ENCODE assay signal across 11 cellular contexts in the genomic region with DNA sequence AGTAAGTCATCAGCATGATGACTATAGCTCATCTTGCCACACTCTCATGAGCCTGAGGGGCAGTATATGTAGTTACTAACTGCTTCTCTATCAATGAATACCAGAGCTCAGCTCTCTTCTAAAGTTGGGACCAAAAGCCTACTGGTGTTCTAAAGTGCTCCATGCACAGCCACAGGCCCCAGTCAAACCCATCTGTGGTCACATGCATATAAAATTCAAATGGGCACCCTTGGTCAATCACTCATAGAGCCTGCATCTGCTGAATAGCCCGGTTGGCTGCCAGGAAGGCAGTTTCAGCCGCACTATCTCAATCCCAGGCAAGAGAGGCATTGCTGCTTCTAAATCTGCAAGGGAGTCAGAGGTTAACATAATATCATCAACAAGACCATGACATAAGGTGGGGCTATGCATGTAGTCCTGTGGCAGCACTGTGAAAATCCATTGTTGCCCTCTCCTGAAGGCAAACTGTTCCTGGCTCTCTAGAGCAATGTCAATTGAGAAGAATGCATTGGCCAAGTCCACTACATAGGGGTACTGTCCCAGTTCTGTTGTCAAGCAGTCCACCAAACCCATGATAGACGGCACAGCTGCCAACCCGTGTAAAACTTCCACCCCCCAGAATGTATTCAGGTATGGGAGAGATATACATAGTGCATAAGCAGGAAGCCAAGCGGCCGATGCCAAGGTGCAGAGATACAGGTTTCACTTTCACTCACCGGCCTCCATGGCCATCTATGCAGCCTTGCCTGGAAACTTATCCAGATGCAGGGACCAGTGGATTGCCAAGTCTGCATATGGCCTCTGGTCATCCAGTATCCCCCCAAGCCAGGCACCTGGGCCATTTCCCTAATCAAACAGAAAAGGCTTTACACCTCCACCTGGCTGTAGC.
DNase-seq lines count a peak whose midpoint lies in the region; ATAC-seq, FAIRE-seq and TF ChIP-seq lines count a peak whose summit lies in the region.
"Had no signal": no experiment of that assay in that cellular context is flagged by ENCODE, and none has a peak within 500 bp of the region (broad histone marks: within the 10 kb centered on the region; RNA-seq: fewer than 3 reads in every experiment).

No MANE protein-coding gene starts in this region.

- no peak overlapping the region for H3K4me2 ChIP-seq in neural progenitor cell

- no peak for TF ChIP-seq EP300 in upper lobe of left lung (IDR thresholded peaks at IDR 0.05)

- no peaks in the 10 kb centered on the region for H4K20me1 ChIP-seq in neural progenitor cell (ENCODE audit: low read depth)

- peaks cover 17% of the 10 kb centered on the region for H3K4me1 Mint-ChIP-seq in activated CD8-positive, alpha-beta T cell treated with anti-CD3 and anti-CD28 coated beads for 36 hours (ENCODE audit: low read depth)
- H3K4me1 Mint-ChIP-seq in neural progenitor cell: no peaks in the 10 kb centered on the region

- 32 to 64% (median 39%) methylated on average over 7 of the region's 7 CpGs for WGBS in small intestine, 3 donors
- WGBS in upper lobe of left lung, 2 donors: 75 to 95% methylated on average over 3 to 7 of the region's 7 CpGs

- no peak overlapping the region for H3K9ac ChIP-seq in neural progenitor cell

- H3K36me3 ChIP-seq in small intestine (ENCODE audit: control insufficient read depth in 2 of 2, insufficient read depth in 2 of 2, low read length in 2 of 2) (no peaks in the 10 kb centered on the region), upper lobe of left lung (no peaks in the 10 kb centered on the region), neural progenitor cell (no peaks in the 10 kb centered on the region)
- H3K36me3 ChIP-seq: left lung, vagina had no signal

- no peaks in the 10 kb centered on the region for H3K27me3 Mint-ChIP-seq in activated CD8-positive, alpha-beta T cell treated with anti-CD3 and anti-CD28 coated beads for 36 hours
- peaks cover 7% of the 10 kb centered on the region for H3K27me3 Mint-ChIP-seq in neural progenitor cell (ENCODE audit: insufficient read depth, low read depth)

- H3K4me3 Mint-ChIP-seq in activated CD8-positive, alpha-beta T cell treated with anti-CD3 and anti-CD28 coated beads for 36 hours: no peak overlapping the region
- no peak overlapping the region for H3K4me3 Mint-ChIP-seq in neural progenitor cell

- H3K27me3 ChIP-seq in small intestine (ENCODE audit: control insufficient read depth in 2 of 2, insufficient read depth in 2 of 2, low read length in 2 of 2) (no peaks in the 10 kb centered on the region), upper lobe of left lung (no peaks in the 10 kb centered on the region), neural progenitor cell (no peaks in the 10 kb centered on the region)
- H3K27me3 ChIP-seq: left lung, vagina had no signal

- POLR2A ChIA-PET in activated CD8-positive, alpha-beta T cell treated with anti-CD3 and anti-CD28 coated beads for 36 hours (lab: Charles Lee): no interaction called here

- H3K27ac Mint-ChIP-seq in activated CD8-positive, alpha-beta T cell treated with anti-CD3 and anti-CD28 coated beads for 36 hours: no peak overlapping the region
- H3K27ac Mint-ChIP-seq in neural progenitor cell: no peak overlapping the region

- TF ChIP-seq POLR2A in upper lobe of left lung (IDR thresholded peaks at IDR 0.05): no peak

- peak; percentile 35 for DNase-seq in activated CD8-positive, alpha-beta T cell treated with anti-CD3 and anti-CD28 coated beads for 36 hours
- DNase-seq in small intestine: peak; percentile 80
- no peak for DNase-seq in upper lobe of left lung
- DNase-seq in ACHN: no peak
- no peak for DNase-seq in neural progenitor cell (ENCODE audit: low spot score)
- DNase-seq: cerebellar nuclear complex, left lung, posterior cingulate gyrus had no signal

- H3K9me3 Mint-ChIP-seq in activated CD8-positive, alpha-beta T cell treated with anti-CD3 and anti-CD28 coated beads for 36 hours: peaks cover 10% of the 10 kb centered on the region
- H3K9me3 Mint-ChIP-seq in neural progenitor cell: peaks cover 24% of the 10 kb centered on the region

- H2AFZ ChIP-seq in neural progenitor cell (replicated peaks): no peak overlapping the region

- no peak for FAIRE-seq in small intestine (lab: Jason Lieb, UNC)

- H3K27ac ChIP-seq in small intestine (ENCODE audit: low read depth in 1 of 2, low read length in 1 of 2) (peak overlapping the region in 1 of 2 donors; percentile 1), upper lobe of left lung (no peak overlapping the region), neural progenitor cell (no peak overlapping the region)
- H3K27ac ChIP-seq: left lung, vagina had no signal

- in situ Hi-C loops in ACHN (cut with HindIII; ENCODE audit: low pct_ligation_motif_present, low pct_unique_long_range_greater_than_20kb, low sequenced_read_pairs): no loop called here

- H3K9me3 ChIP-seq in small intestine (ENCODE audit: control insufficient read depth, low read depth) (no peaks in the 10 kb centered on the region), upper lobe of left lung (no peaks in the 10 kb centered on the region), neural progenitor cell (ENCODE audit: low read depth) (no peaks in the 10 kb centered on the region)
- H3K9me3 ChIP-seq: left lung, vagina had no signal

- no peaks in the 10 kb centered on the region for H3K79me2 ChIP-seq in neural progenitor cell (ENCODE audit: low read depth)

- peak; percentile 49 for ATAC-seq in GM18907 (IDR thresholded peaks at IDR 0.05; ENCODE audit: unreplicated experiment)
- peak; percentile 25 for ATAC-seq in HG02885 (IDR thresholded peaks at IDR 0.05; ENCODE audit: poor library complexity, unreplicated experiment)
- ATAC-seq in activated CD8-positive, alpha-beta T cell treated with anti-CD3 and anti-CD28 coated beads for 36 hours: peak; percentile 47
- no peak for ATAC-seq in upper lobe of left lung (ENCODE audit: low FRiP score in 2 of 2)
- ATAC-seq: left lung had no signal

- H3K4me3 ChIP-seq in small intestine (ENCODE audit: low read depth in 1 of 2, low read length in 2 of 2): no peak overlapping the region
- no peak overlapping the region for H3K4me3 ChIP-seq in upper lobe of left lung
- no peak overlapping the region for H3K4me3 ChIP-seq in neural progenitor cell
- H3K4me3 ChIP-seq: left lung, vagina had no signal

- H3K36me3 Mint-ChIP-seq in activated CD8-positive, alpha-beta T cell treated with anti-CD3 and anti-CD28 coated beads for 36 hours (ENCODE audit: low read depth): no peaks in the 10 kb centered on the region
- H3K36me3 Mint-ChIP-seq in neural progenitor cell: no peaks in the 10 kb centered on the region

- H3K4me1 ChIP-seq in small intestine (ENCODE audit: control insufficient read depth in 2 of 2, insufficient read depth in 1 of 2, low read depth in 1 of 2, low read length in 1 of 2) (no peaks in the 10 kb centered on the region), upper lobe of left lung (no peaks in the 10 kb centered on the region), neural progenitor cell (no peaks in the 10 kb centered on the region)
- H3K4me1 ChIP-seq: left lung, vagina had no signal

- intact Hi-C loops in activated CD8-positive, alpha-beta T cell treated with anti-CD3 and anti-CD28 coated beads for 36 hours (cut with micrococcal nuclease): no loop called here

- CTCF ChIA-PET in activated CD8-positive, alpha-beta T cell treated with anti-CD3 and anti-CD28 coated beads for 36 hours (lab: Charles Lee): interaction anchor here (0.7 to 1.0 kb wide), 2 partner anchors 9 to 447 kb away, joined by 3 read pairs; no protein-coding TSS in a partner anchor

- TF ChIP-seq CTCF in activated CD8-positive, alpha-beta T cell treated with anti-CD3 and anti-CD28 coated beads for 36 hours (IDR thresholded peaks at IDR 0.05): no peak
- TF ChIP-seq CTCF in upper lobe of left lung (IDR thresholded peaks at IDR 0.05) (no peak), neural progenitor cell (IDR thresholded peaks at IDR 0.05) (no peak)

- H3F3A ChIP-seq in neural progenitor cell (ENCODE audit: low read depth): no peaks in the 10 kb centered on the region

Comparison
In these comparisons a context has a peak if more than half of its experiments do, and no peak if none do; other contexts are left out.
1. ATAC-seq: peak in GM18907 (single experiment), HG02885 (single experiment) and activated CD8-positive, alpha-beta T cell treated with anti-CD3 and anti-CD28 coated beads for 36 hours (single experiment); none in upper lobe of left lung (0 of 2).
2. DNase-seq: peak in activated CD8-positive, alpha-beta T cell treated with anti-CD3 and anti-CD28 coated beads for 36 hours (single experiment) and small intestine (single experiment); none in upper lobe of left lung (0 of 2), ACHN (single experiment) and neural progenitor cell (single experiment).